Comparison of ENCODE assay signal across 9 cellular contexts in genomic region chr20:22402990-22403859, GRCh38.
DNase-seq lines count a peak whose midpoint lies in the region; ATAC-seq and TF ChIP-seq lines count a peak whose summit lies in the region.
"Had no signal": no experiment of that assay in that cellular context is flagged by ENCODE, and none has a peak within 500 bp of the region (broad histone marks: within the 10 kb centered on the region; RNA-seq: fewer than 3 reads in every experiment).

No MANE protein-coding gene starts in this region.

- no peak overlapping the region for H2AFZ ChIP-seq in H9 (ENCODE audit: low read length)
- H2AFZ ChIP-seq in PC-3 (ENCODE audit: low read length), result peak overlapping the region; percentile 90

- no peak for DNase-seq in H9
- DNase-seq in PC-3, result peak; percentile 84
- DNase-seq in skeletal muscle cell (ENCODE audit: low read depth), result no peak
- DNase-seq in HEK293T (ENCODE audit: extremely low spot score), result no peak
- no peak for DNase-seq in inferior parietal cortex (ENCODE audit: extremely low spot score)
- DNase-seq: activated CD8-positive, alpha-beta memory T cell treated with anti-CD3 and anti-CD28 coated beads for 24 hours had no signal

- no peak overlapping the region for H4K5ac ChIP-seq in H9 (ENCODE audit: insufficient read length, low read depth, low read length)

- H3K23ac ChIP-seq in H9 (ENCODE audit: insufficient read length, low read depth, low read length), result no peak overlapping the region

- CTCF ChIA-PET in PC-3 (lab: Charles Lee), result interaction anchor here (0.6 to 1.2 kb wide), 3 partner anchors 13 to 69 kb away, joined by 3 to 4 read pairs (median 3); no protein-coding TSS in a partner anchor
- CTCF ChIA-PET in HEK293T (lab: Yijun Ruan, JAX), result interaction anchor here (0.7 to 1.2 kb wide), 2 partner anchors 20 to 183 kb away, joined by 3 to 6 read pairs; no protein-coding TSS in a partner anchor

- ATAC-seq in PC-3, result peak; percentile 57
- ATAC-seq in HG03342 (IDR thresholded peaks at IDR 0.05; ENCODE audit: unreplicated experiment), result no peak
- ATAC-seq in HG03039 (IDR thresholded peaks at IDR 0.05; ENCODE audit: unreplicated experiment), result no peak

- H2BK120ac ChIP-seq in H9 (ENCODE audit: low read depth, low read length, poor library complexity, severe bottlenecking), result no peak overlapping the region

- H3K9me3 ChIP-seq in H9 (ENCODE audit: control insufficient read depth, low read depth, low read length) (no peaks in the 10 kb centered on the region), PC-3 (ENCODE audit: low read length) (no peaks in the 10 kb centered on the region), iPS-18a (ENCODE audit: control insufficient read depth, low read depth, low read length) (no peaks in the 10 kb centered on the region)

- intact Hi-C loops in PC-3 (cut with micrococcal nuclease), result loop anchor here (1.0 kb wide), 1 partner anchor 13 kb away; no protein-coding TSS in a partner anchor

- no peak overlapping the region for H2BK12ac ChIP-seq in H9 (ENCODE audit: insufficient read length, low read depth, low read length)

- POLR2A ChIA-PET in PC-3 (lab: Charles Lee; ENCODE audit: unreplicated experiment), result interaction anchor here (0.6 to 0.7 kb wide), 2 partner anchors 113 to 946 kb away, joined by 4 to 6 read pairs; no protein-coding TSS in a partner anchor
- POLR2A ChIA-PET in HEK293T (lab: Yijun Ruan, JAX), result no interaction called here

- H3K27ac ChIP-seq in H9 (ENCODE audit: insufficient read length, low read depth, low read length), result no peak overlapping the region
- H3K27ac ChIP-seq in PC-3 (ENCODE audit: low read length), result peak overlapping the region; percentile 51
- H3K27ac ChIP-seq in iPS-18a (ENCODE audit: low read length), result no peak overlapping the region

- H3K27me3 ChIP-seq in H9 (ENCODE audit: insufficient read depth, low read length) (no peaks in the 10 kb centered on the region), PC-3 (ENCODE audit: low read length) (no peaks in the 10 kb centered on the region), iPS-18a (ENCODE audit: control insufficient read depth, insufficient read depth, low read length) (peaks cover 39% of the 10 kb centered on the region)

- H3K4me1 ChIP-seq in H9 (ENCODE audit: insufficient read depth, low read length) (peaks cover 2% of the 10 kb centered on the region; the same call in 1 of the 2 replicates), PC-3 (ENCODE audit: insufficient read depth, low read length) (peaks cover 35% of the 10 kb centered on the region), iPS-18a (ENCODE audit: control insufficient read depth, low read depth, low read length) (peaks cover 22% of the 10 kb centered on the region)

- H2BK20ac ChIP-seq in H9 (ENCODE audit: low read depth, low read length, poor library complexity, severe bottlenecking), result no peak overlapping the region

- peak overlapping the region; percentile 68 for H3K4me3 ChIP-seq in PC-3 (ENCODE audit: low read length)
- H3K4me3 ChIP-seq in iPS-18a (ENCODE audit: low read length), result peak overlapping the region; percentile 49
- H3K4me3 ChIP-seq in skeletal muscle cell (ENCODE audit: low read depth, low read length), result peak overlapping the region; percentile 29

- TF ChIP-seq CTCF in H9 (conservative IDR thresholded peaks at IDR 0.05) (no peak), PC-3 (conservative IDR thresholded peaks at IDR 0.05; ENCODE audit: low read depth, low read length) (peak; percentile 44)

- no peak overlapping the region for H3K14ac ChIP-seq in H9 (ENCODE audit: insufficient read depth, low read length)

- no peaks in the 10 kb centered on the region for H3K9me3 Mint-ChIP-seq in H9

- BruUV-seq in PC-3 (replicated peaks; lab: Mats Ljungman, UMichigan), result no TSS peak

- H3K56ac ChIP-seq in H9 (ENCODE audit: insufficient read length, low read depth, low read length), result no peak overlapping the region

- no peaks in the 10 kb centered on the region for H3K79me2 ChIP-seq in H9 (ENCODE audit: insufficient read depth, low read length)
- H3K79me2 ChIP-seq in PC-3 (ENCODE audit: low read length), result no peaks in the 10 kb centered on the region

- no peak overlapping the region for H2BK5ac ChIP-seq in H9 (ENCODE audit: insufficient read length, low read length)

- no peaks in the 10 kb centered on the region for H3K23me2 ChIP-seq in H9 (ENCODE audit: insufficient read length, low read depth, low read length, poor library complexity, severe bottlenecking)

- H3K79me1 ChIP-seq in H9 (ENCODE audit: insufficient read depth, low read depth, low read length, poor library complexity, severe bottlenecking), result no peaks in the 10 kb centered on the region

- no CpG with 5 or more reads among the region's 18 CpGs for WGBS in H9 (ENCODE audit: extremely low coverage, insufficient read length, low lambda C conversion rate)

- H3K36me3 ChIP-seq in PC-3 (ENCODE audit: low read depth, low read length) (no peaks in the 10 kb centered on the region), iPS-18a (ENCODE audit: control insufficient read depth, low read depth, low read length) (no peaks in the 10 kb centered on the region)

- H3K4me3 Mint-ChIP-seq in H9, result peak overlapping the region in 1 of 2 experiments; percentile 57; a peak in 4 of 5 replicates

- H4K91ac ChIP-seq in H9 (ENCODE audit: insufficient read length, low read depth, low read length), result no peak overlapping the region

- H3K18ac ChIP-seq in H9 (ENCODE audit: insufficient read length, low read depth, low read length), result no peak overlapping the region

- peaks cover 5% of the 10 kb centered on the region for H3F3A ChIP-seq in PC-3 (ENCODE audit: low read length, unreplicated experiment)

- peaks cover 22 to 35% of the 10 kb centered on the region in 2 experiments for H3K4me1 Mint-ChIP-seq in H9

- H3K27me3 Mint-ChIP-seq in H9 (ENCODE audit: low read depth), result peaks cover 72% of the 10 kb centered on the region

- no peak overlapping the region; a peak in 1 of 7 replicates for H3K27ac Mint-ChIP-seq in H9

- H3K9me2 ChIP-seq in PC-3 (replicated peaks; ENCODE audit: low read length), result no peaks in the 10 kb centered on the region

- H2AK5ac ChIP-seq in H9 (ENCODE audit: insufficient read length, low read length), result no peak overlapping the region

- no peak overlapping the region for H3K4ac ChIP-seq in H9 (ENCODE audit: low read depth, low read length)

- no peaks in the 10 kb centered on the region for H3K36me3 Mint-ChIP-seq in H9 (ENCODE audit: insufficient read depth in 1 of 3, low read depth in 3 of 3)

- H3K9ac ChIP-seq in H9 (ENCODE audit: extremely low read depth, insufficient read length, low read length) (no peak overlapping the region), PC-3 (ENCODE audit: low read length) (peak overlapping the region; percentile 25), iPS-18a (ENCODE audit: low read length) (no peak overlapping the region)

- H3K4me2 ChIP-seq in H9 (ENCODE audit: insufficient read depth, insufficient read length, low read length) (peak overlapping the region; percentile 12), PC-3 (ENCODE audit: low read length) (peak overlapping the region; percentile 95)

- H4K8ac ChIP-seq in H9 (replicated peaks; ENCODE audit: insufficient read length, low read depth, low read length), result no peak overlapping the region

- no peak overlapping the region for H3T11ph ChIP-seq in H9 (ENCODE audit: low read length)

- H4K20me1 ChIP-seq in H9 (ENCODE audit: control insufficient read depth, insufficient read depth, insufficient read length) (no peaks in the 10 kb centered on the region), PC-3 (ENCODE audit: low read length) (no peaks in the 10 kb centered on the region)

- H2BK15ac ChIP-seq in H9 (ENCODE audit: low read depth, low read length), result no peak overlapping the region

TF ChIP-seq in HEK293T, 16 proteins besides CTCF, POLR2A, EP300 and RAD21:
- no peak for TF ChIP-seq ELF4 (IDR thresholded peaks at IDR 0.05)
